Comparison of ENCODE assay signal across 19 cellular contexts in the genomic region with DNA sequence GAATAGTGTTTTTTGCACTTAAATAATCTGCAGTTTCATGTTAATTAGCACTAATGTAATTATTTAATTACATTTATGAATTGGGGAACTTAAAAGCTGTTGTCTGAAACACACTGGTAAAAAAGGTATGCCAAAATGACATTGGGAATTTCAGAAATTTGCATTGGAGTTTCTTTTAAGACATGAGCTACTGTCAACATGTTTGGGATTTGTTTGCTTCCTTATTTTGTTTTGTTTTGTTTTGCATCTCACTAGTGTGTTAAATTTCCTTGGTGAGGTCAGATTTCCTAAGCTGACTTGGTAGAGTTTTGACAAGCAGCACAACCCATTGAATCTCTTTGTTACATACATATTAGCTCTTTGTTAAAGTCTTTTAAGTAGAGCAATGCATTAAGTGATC.
"Had no signal": no experiment of that assay in that cellular context is flagged by ENCODE, and none has a peak within 500 bp of the region (broad histone marks: within the 10 kb centered on the region; RNA-seq: fewer than 3 reads in every experiment).

No MANE protein-coding gene starts in this region.

- DNase-seq: IMR-90, Karpas-422, KG1, MG63, NCI-H1092, NCI-H1436, NCI-H187, NCI-H2029, NCI-H2081 treated with DMSO at 0.1 percent for 48 hours, NCI-H2227 treated with DMSO at 0.1 percent for 48 hours, NCI-H510A, NCI-H524 treated with DMSO at 0.1 percent for 48 hours, NCI-H774, Right ventricle myocardium superior, RPMI8226, SK-N-SH, SW 1271, T-cell had no signal

- H3K4me3 ChIP-seq: MG63 had no signal

- ATAC-seq: HepG2, T-cell had no signal
